8 cellular contexts compared by ENCODE assay signal in the genomic region with DNA sequence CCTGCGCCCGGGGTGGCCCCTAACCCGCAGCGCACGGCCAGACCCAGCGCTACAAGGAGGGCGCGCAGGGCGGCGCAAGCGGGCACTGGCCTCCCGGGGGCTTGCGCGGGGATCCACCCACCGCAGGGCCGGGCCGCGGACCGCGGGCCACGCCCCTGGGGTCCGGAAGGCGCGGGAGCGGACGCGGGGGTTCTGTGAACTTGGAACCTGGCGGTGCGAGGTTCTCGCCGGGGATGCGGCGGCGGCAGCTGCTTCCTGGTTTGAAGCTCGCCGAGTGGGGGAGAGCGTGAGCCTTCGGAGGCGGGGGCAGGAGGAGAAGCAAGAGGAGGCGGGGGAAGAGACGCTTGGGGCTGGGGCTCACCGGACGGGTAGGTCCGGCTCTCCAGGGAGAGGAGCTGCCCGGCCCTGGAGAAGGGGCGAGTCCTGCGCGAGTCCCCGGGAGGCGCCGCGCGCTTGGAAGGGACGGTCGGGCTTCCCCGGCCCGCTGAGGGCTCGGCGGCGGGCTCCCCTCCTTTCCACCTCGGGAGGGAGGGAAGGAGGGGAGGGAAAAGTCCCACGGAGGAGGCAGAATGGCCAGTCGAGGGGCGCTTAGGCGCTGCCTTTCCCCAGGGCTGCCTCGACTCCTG. TPM values are rescaled to one million over a fixed set of nuclear protein-coding genes. Genes with fewer than 3 reads are reported as not detected.
DNase-seq lines count a peak whose midpoint lies in the region; ATAC-seq lines count a peak whose summit lies in the region.

Gene PRKCH, plus strand, starts transcription at position 195 of the 626 bp plus-strand sequence. CDS start 523 bp downstream, outside the sequence.

- H3K36me3 ChIP-seq in ectodermal cell (ENCODE audit: control insufficient read depth, insufficient read depth, low read length): no peaks in the 10 kb centered on the region

- H3K9me3 ChIP-seq in ectodermal cell (ENCODE audit: control insufficient read depth, low read length): no peaks in the 10 kb centered on the region

- DNase-seq in EL (peak; percentile 57), NCI-H2171 (lab: John Stamatoyannopoulos, UW) (peak; percentile 56), lung microvascular endothelial cell (ENCODE audit: low read depth in 2 of 2) (peak; percentile 88 to 94)
- DNase-seq in activated CD4-positive, alpha-beta T cell treated with anti-CD3 and anti-CD28 coated beads, Interleukin-2, amount 50 U/mL, for 24 hours (ENCODE audit: low read depth in 1 of 2, low spot score in 1 of 2): peak; percentile 61 to 73
- DNase-seq in stimulated activated CD4-positive, alpha-beta T cell treated with anti-CD3 and anti-CD28 coated beads, TNF-alpha, amount 100 ng/mL, for 48 hours (ENCODE audit: low read depth in 3 of 3): peak; percentile 52 to 71 (median 67)

- peaks cover 44% of the 10 kb centered on the region for H3K27me3 ChIP-seq in ectodermal cell (ENCODE audit: control insufficient read depth, insufficient read depth, low read length, poor library complexity, severe bottlenecking)

- 1% methylated on average over 66 of the region's 66 CpGs for WGBS in ectodermal cell, 2 experiments

- H3K27ac ChIP-seq in ectodermal cell (ENCODE audit: insufficient read depth, low read depth, low read length, poor library complexity, severe bottlenecking): no peak within 1 kb of the TSS

- ATAC-seq in HG02588 (IDR thresholded peaks at IDR 0.05; ENCODE audit: unreplicated experiment) (peak; percentile 71), GM18520 (IDR thresholded peaks at IDR 0.05; ENCODE audit: unreplicated experiment) (no peak)

- no peaks in the 10 kb centered on the region for H3K4me1 ChIP-seq in ectodermal cell (ENCODE audit: control insufficient read depth, insufficient read depth, low read length)

- H3K4me3 ChIP-seq in ectodermal cell (ENCODE audit: insufficient read depth, low read depth, low read length): peak within 1 kb of the TSS; percentile 44

RNA-seq across cellular contexts. Expression of gene PRKCH, which starts in this region (rescaled TPM):
- 1.0 TPM for polyA plus RNA-seq in ectodermal cell (2013, experiment 1 of 4)
- polyA plus RNA-seq in ectodermal cell (2013, experiment 2 of 4): 1.1 TPM
- 0.80 TPM for polyA plus RNA-seq in ectodermal cell (2013, experiment 3 of 4)
- polyA plus RNA-seq in ectodermal cell (2013, experiment 4 of 4): 0.53 TPM
- 221 and 373 TPM in 2 replicates for total RNA-seq in lung microvascular endothelial cell
